9 cellular contexts compared by ENCODE assay signal in the genomic region with DNA sequence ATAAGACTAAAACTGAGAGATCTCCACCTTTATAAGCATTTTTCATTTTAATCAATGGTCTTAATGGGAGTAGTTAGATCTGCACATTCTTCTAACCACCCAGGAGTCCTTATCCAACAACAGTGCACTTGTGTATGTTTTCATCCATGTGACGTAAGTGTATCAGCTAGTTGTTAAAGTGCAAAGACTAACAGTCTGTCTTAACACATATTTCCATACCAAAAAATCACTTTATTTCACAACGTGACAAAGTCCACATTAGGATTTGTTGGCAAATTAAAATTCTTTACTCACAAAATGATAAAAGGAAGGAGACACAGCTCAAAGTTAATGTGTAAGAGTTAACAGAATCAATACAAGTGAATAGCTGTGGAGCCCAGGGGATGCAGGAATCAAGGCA. TPM values are rescaled to one million over a fixed set of nuclear protein-coding genes. Genes with fewer than 3 reads are reported as not detected.
DNase-seq lines count a peak whose midpoint lies in the region; ATAC-seq lines count a peak whose summit lies in the region.
"Had no signal": no experiment of that assay in that cellular context is flagged by ENCODE, and none has a peak within 500 bp of the region (broad histone marks: within the 10 kb centered on the region; RNA-seq: fewer than 3 reads in every experiment).

No MANE protein-coding gene starts in this region.

- H3K4me3 Mint-ChIP-seq in CD4-positive, CD25-positive, alpha-beta regulatory T cell, result peak overlapping the region; percentile 27 to 99 (median 43)
- H3K4me3 Mint-ChIP-seq in activated naive CD8-positive, alpha-beta T cell treated with anti-CD3 and anti-CD28 coated beads, Interleukin-2, amount 10 ng/mL, durations not matched to agents 7 days and 5 days, result peak overlapping the region; percentile 98
- H3K4me3 Mint-ChIP-seq in naive thymus-derived CD4-positive, alpha-beta T cell, result peak overlapping the region in 8 of 10 donors; percentile 14 to 100 (median 96)

- H3K36me3 ChIP-seq in CD4-positive, CD25-positive, alpha-beta regulatory T cell (ENCODE audit: control insufficient read depth, insufficient read depth, low read length), result no peaks in the 10 kb centered on the region
- no peaks in the 10 kb centered on the region for H3K36me3 ChIP-seq in GM23248 (ENCODE audit: low read depth)
- no peaks in the 10 kb centered on the region for H3K36me3 ChIP-seq in naive thymus-derived CD4-positive, alpha-beta T cell (ENCODE audit: control insufficient read depth in 2 of 3, insufficient read depth in 3 of 3, low read length in 3 of 3)

- peaks cover 6% of the 10 kb centered on the region for H3K27me3 Mint-ChIP-seq in CD4-positive, CD25-positive, alpha-beta regulatory T cell
- peaks cover 7% of the 10 kb centered on the region for H3K27me3 Mint-ChIP-seq in activated naive CD8-positive, alpha-beta T cell treated with anti-CD3 and anti-CD28 coated beads, Interleukin-2, amount 10 ng/mL, durations not matched to agents 7 days and 5 days
- peaks cover 0 to 11% (median under 1%) of the 10 kb centered on the region in 5 donors for H3K27me3 Mint-ChIP-seq in naive thymus-derived CD4-positive, alpha-beta T cell

- no peaks in the 10 kb centered on the region for H3K9me3 ChIP-seq in CD4-positive, CD25-positive, alpha-beta regulatory T cell (ENCODE audit: control insufficient read depth in 2 of 2, low read length in 2 of 2)
- H3K9me3 ChIP-seq in GM23248 (ENCODE audit: low read depth), result no peaks in the 10 kb centered on the region
- H3K9me3 ChIP-seq in naive thymus-derived CD4-positive, alpha-beta T cell (ENCODE audit: control insufficient read depth in 2 of 3, low read length in 3 of 3), result no peaks in the 10 kb centered on the region

- H3K27me3 ChIP-seq in CD4-positive, CD25-positive, alpha-beta regulatory T cell (ENCODE audit: control insufficient read depth, insufficient read depth, low read length), result peaks cover 7% of the 10 kb centered on the region
- no peaks in the 10 kb centered on the region for H3K27me3 ChIP-seq in GM23248 (replicated peaks; ENCODE audit: insufficient read depth)
- no peaks in the 10 kb centered on the region for H3K27me3 ChIP-seq in naive thymus-derived CD4-positive, alpha-beta T cell (ENCODE audit: control insufficient read depth in 2 of 2, insufficient read depth in 2 of 2, low read length in 2 of 2)
- H3K27me3 ChIP-seq: foreskin keratinocyte had no signal

- peaks cover 27% of the 10 kb centered on the region for H3K4me1 ChIP-seq in CD4-positive, CD25-positive, alpha-beta regulatory T cell (ENCODE audit: control insufficient read depth, insufficient read depth, low read length, poor library complexity, severe bottlenecking)
- peaks cover 25% of the 10 kb centered on the region for H3K4me1 ChIP-seq in GM23248 (ENCODE audit: insufficient read depth)
- peaks cover 11 to 17% of the 10 kb centered on the region in 2 donors for H3K4me1 ChIP-seq in naive thymus-derived CD4-positive, alpha-beta T cell (ENCODE audit: control insufficient read depth in 2 of 2, insufficient read depth in 2 of 2, low read length in 2 of 2)

- intact Hi-C loops in naive thymus-derived CD4-positive, alpha-beta T cell (cut with micrococcal nuclease), result loop anchor here (5.0 to 10.0 kb wide), 9 partner anchors 65 to 1605 kb away; a partner anchor contains a TSS

- peaks cover 34% of the 10 kb centered on the region for H3K79me2 ChIP-seq in GM23248 (ENCODE audit: insufficient read depth)

- in situ Hi-C loops in GM23248 (cut with MboI), result no loop called here

- H4K20me1 ChIP-seq in GM23248 (ENCODE audit: insufficient read depth), result no peaks in the 10 kb centered on the region

- no peak for DNase-seq in CD4-positive, CD25-positive, alpha-beta regulatory T cell
- DNase-seq in GM23248 (no peak), NCI-H524 treated with DMSO at 0.1 percent for 48 hours (lab: John Stamatoyannopoulos, UW) (no peak)
- DNase-seq in activated naive CD8-positive, alpha-beta T cell treated with anti-CD3 and anti-CD28 coated beads, Interleukin-2, amount 10 ng/mL, durations not matched to agents 7 days and 5 days, result no peak
- no peak for DNase-seq in naive thymus-derived CD4-positive, alpha-beta T cell
- no peak for DNase-seq in stimulated activated CD4-positive, alpha-beta T cell treated with anti-CD3 and anti-CD28 coated beads, Interleukin-2, amount 100 ng/mL, for 24 hours
- DNase-seq: foreskin keratinocyte had no signal

- 0 out of 2 replicates have a peak overlapping the region, but pooled peaks have one; percentile 92 for H3K9ac ChIP-seq in GM23248

- POLR2A ChIA-PET in activated naive CD8-positive, alpha-beta T cell treated with anti-CD3 and anti-CD28 coated beads, Interleukin-2, amount 10 ng/mL, durations not matched to agents 7 days and 5 days (lab: Charles Lee), result no interaction called here
- POLR2A ChIA-PET in naive thymus-derived CD4-positive, alpha-beta T cell (lab: Charles Lee), result no interaction called here

- H3K36me3 Mint-ChIP-seq in CD4-positive, CD25-positive, alpha-beta regulatory T cell, result no peaks in the 10 kb centered on the region
- peaks cover 12% of the 10 kb centered on the region for H3K36me3 Mint-ChIP-seq in activated naive CD8-positive, alpha-beta T cell treated with anti-CD3 and anti-CD28 coated beads, Interleukin-2, amount 10 ng/mL, durations not matched to agents 7 days and 5 days
- peaks cover 0 to 6% (median 0%) of the 10 kb centered on the region in 5 donors for H3K36me3 Mint-ChIP-seq in naive thymus-derived CD4-positive, alpha-beta T cell

- peak overlapping the region; percentile 96 for H2AFZ ChIP-seq in GM23248

- peaks cover 16% of the 10 kb centered on the region for H3F3A ChIP-seq in GM23248 (ENCODE audit: insufficient read depth)

- ATAC-seq in CD4-positive, CD25-positive, alpha-beta regulatory T cell (ENCODE audit: low read depth in 2 of 2), result no peak
- ATAC-seq in activated naive CD8-positive, alpha-beta T cell treated with anti-CD3 and anti-CD28 coated beads, Interleukin-2, amount 10 ng/mL, durations not matched to agents 7 days and 5 days (ENCODE audit: low read depth), result no peak
- ATAC-seq in naive thymus-derived CD4-positive, alpha-beta T cell, result no peak
- ATAC-seq in HG03571 (IDR thresholded peaks at IDR 0.05; ENCODE audit: unreplicated experiment), result no peak
- ATAC-seq: foreskin keratinocyte had no signal

- CTCF ChIA-PET in naive thymus-derived CD4-positive, alpha-beta T cell (lab: Charles Lee), result no interaction called here

- H3K27ac ChIP-seq in CD4-positive, CD25-positive, alpha-beta regulatory T cell (ENCODE audit: insufficient read depth, low read length, poor library complexity, severe bottlenecking), result no peak overlapping the region
- no peak overlapping the region for H3K27ac ChIP-seq in GM23248
- H3K27ac ChIP-seq in naive thymus-derived CD4-positive, alpha-beta T cell (ENCODE audit: low read depth, low read length), result no peak overlapping the region

- peak overlapping the region; percentile 96 for H3K4me3 ChIP-seq in CD4-positive, CD25-positive, alpha-beta regulatory T cell (ENCODE audit: low read depth, low read length)
- H3K4me3 ChIP-seq in GM23248, result peak overlapping the region; percentile 93; the same call in 1 of the 2 replicates
- H3K4me3 ChIP-seq in naive thymus-derived CD4-positive, alpha-beta T cell (ENCODE audit: low read length), result no peak overlapping the region
- H3K4me3 ChIP-seq: lung had no signal

- no peaks in the 10 kb centered on the region for H3K9me3 Mint-ChIP-seq in CD4-positive, CD25-positive, alpha-beta regulatory T cell
- peaks cover 3% of the 10 kb centered on the region for H3K9me3 Mint-ChIP-seq in activated naive CD8-positive, alpha-beta T cell treated with anti-CD3 and anti-CD28 coated beads, Interleukin-2, amount 10 ng/mL, durations not matched to agents 7 days and 5 days
- no peaks in the 10 kb centered on the region for H3K9me3 Mint-ChIP-seq in naive thymus-derived CD4-positive, alpha-beta T cell

- peak overlapping the region in 1 of 3 donors; percentile 98 for H3K27ac Mint-ChIP-seq in CD4-positive, CD25-positive, alpha-beta regulatory T cell
- H3K27ac Mint-ChIP-seq in activated naive CD8-positive, alpha-beta T cell treated with anti-CD3 and anti-CD28 coated beads, Interleukin-2, amount 10 ng/mL, durations not matched to agents 7 days and 5 days, result no peak overlapping the region
- peak overlapping the region in 6 of 9 donors; percentile 29 to 100 (median 68) for H3K27ac Mint-ChIP-seq in naive thymus-derived CD4-positive, alpha-beta T cell

- no peaks in the 10 kb centered on the region; the same call in 1 of the 2 replicates for H3K9me2 ChIP-seq in GM23248 (ENCODE audit: insufficient read depth)

- WGBS in GM23248 (ENCODE audit: low coverage in 1 of 2, low lambda C conversion rate in 2 of 2, missing lambda C conversion rate in 2 of 2), 2 experiments, result 75 to 89% methylated on average over 2 of the region's 2 CpGs

- peaks cover 18 to 57% (median 42%) of the 10 kb centered on the region in 4 donors for H3K4me1 Mint-ChIP-seq in CD4-positive, CD25-positive, alpha-beta regulatory T cell
- peaks cover 33% of the 10 kb centered on the region for H3K4me1 Mint-ChIP-seq in activated naive CD8-positive, alpha-beta T cell treated with anti-CD3 and anti-CD28 coated beads, Interleukin-2, amount 10 ng/mL, durations not matched to agents 7 days and 5 days
- H3K4me1 Mint-ChIP-seq in naive thymus-derived CD4-positive, alpha-beta T cell, result peaks cover 17 to 58% (median 44%) of the 10 kb centered on the region in 7 donors

- H3K4me2 ChIP-seq in GM23248 (ENCODE audit: unreplicated experiment), result no peak overlapping the region

RNA-seq across cellular contexts. Expression of a gene that starts 1.9 kb away (rescaled TPM):
- 6.5 TPM for total RNA-seq in CD4-positive, CD25-positive, alpha-beta regulatory T cell
- 1 to 10 TPM; 6.2 to 9.8 (median 8.5) TPM for polyA plus RNA-seq in CD4-positive, CD25-positive, alpha-beta regulatory T cell
- 13.4 and 15.8 TPM in 2 replicates for total RNA-seq in GM23248 (2014; rRNA removed; shearing (Covaris generic))
- polyA plus RNA-seq in GM23248 (2016; fragmentation: Nextera tagmentation; extraction: Ambion mirVana), result 26.9 and 27.9 TPM in 2 replicates
- 10 to 100 TPM; 48.0 to 50.3 TPM for total RNA-seq in activated naive CD8-positive, alpha-beta T cell treated with anti-CD3 and anti-CD28 coated beads, Interleukin-2, amount 10 ng/mL, durations not matched to agents 7 days and 5 days
- total RNA-seq in naive thymus-derived CD4-positive, alpha-beta T cell, result 10 to 100 TPM in 3 of 5 experiments, 1 to 10 TPM in 2; 4.4 to 53.6 (median 11.3) TPM
- polyA plus RNA-seq in naive thymus-derived CD4-positive, alpha-beta T cell, result 10 to 100 TPM in 1 of 2 donors, 1 to 10 TPM in 1; 5.6 to 11.7 TPM

Comparison
In these comparisons a context has a peak if more than half of its experiments do, and no peak if none do; other contexts are left out.
1. H3K4me3 Mint-ChIP-seq: peak in every context shown above with its lines; median percentile 98 in activated naive CD8-positive, alpha-beta T cell treated with anti-CD3 and anti-CD28 coated beads, Interleukin-2, amount 10 ng/mL, durations not matched to agents 7 days and 5 days; 96 in naive thymus-derived CD4-positive, alpha-beta T cell; 43 in CD4-positive, CD25-positive, alpha-beta regulatory T cell.